In the genomic region with DNA sequence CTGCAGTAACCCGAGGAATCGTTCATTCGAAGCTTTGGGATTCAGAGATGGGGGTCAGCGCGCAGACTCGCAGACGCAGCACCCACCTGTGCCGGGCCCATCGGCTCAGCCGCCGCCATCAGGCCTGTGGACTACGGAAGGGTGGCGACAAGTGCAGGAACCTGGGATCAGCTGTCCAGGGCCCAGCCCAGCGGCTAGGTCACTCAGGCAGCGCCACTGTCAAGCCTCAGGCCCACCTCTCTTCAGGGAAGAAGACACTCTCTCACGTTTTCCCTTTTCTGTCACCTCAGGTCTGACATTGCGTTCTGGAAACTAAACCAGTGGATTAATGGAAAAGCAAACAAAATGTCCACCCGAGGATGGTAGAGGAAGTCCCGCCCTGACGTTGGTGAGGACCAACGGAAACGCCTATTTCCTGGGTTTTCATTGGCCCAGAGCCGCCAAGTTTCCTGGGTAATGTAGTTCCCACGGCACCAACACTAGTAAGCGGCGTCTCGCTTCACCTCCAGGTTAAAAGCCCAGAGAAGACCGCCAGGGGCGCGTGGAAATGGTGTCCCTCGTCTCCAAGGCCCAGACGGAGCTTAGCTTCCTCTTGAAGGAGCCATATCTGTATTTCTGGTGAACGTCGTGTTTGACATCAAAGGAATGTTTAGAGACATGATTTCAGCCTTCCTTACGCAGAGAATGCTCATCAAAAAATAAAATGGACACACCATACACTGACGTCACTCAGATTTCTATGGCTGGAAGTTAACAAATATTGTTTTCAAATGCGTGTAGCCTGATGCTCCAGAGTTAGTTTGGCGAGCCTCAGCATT, we compare ENCODE assay signal across 8 cellular contexts.
DNase-seq lines count a peak whose midpoint lies in the region; ATAC-seq and TF ChIP-seq lines count a peak whose summit lies in the region.

TSS of gene ZNF772 (minus strand) at position 376 of the 818 bp plus-strand sequence. CDS start at position 119, 257 bp downstream.

- ATAC-seq in GM19455 (IDR thresholded peaks at IDR 0.05; ENCODE audit: unreplicated experiment) = peak; percentile 77

- peak within 1 kb of the TSS; percentile 84 for H3K4me3 ChIP-seq in epithelial cell of esophagus (ENCODE audit: low read length)

- DNase-seq in COLO668 (lab: John Stamatoyannopoulos, UW; ENCODE audit: unreplicated experiment) (peak; percentile 92), HPDE6-E6E7 (ENCODE audit: extremely low spot score) (peak; percentile 96), NK-92 (lab: John Stamatoyannopoulos, UW; ENCODE audit: unreplicated experiment) (peak; percentile 62), activated T-cell treated with anti-CD3 and anti-CD28 coated beads for 1 hour (ENCODE audit: low read depth) (peak; percentile 76), epithelial cell of esophagus (ENCODE audit: low read depth) (peak; percentile 94), middle frontal gyrus (ENCODE audit: extremely low spot score, low spot score) (peak; percentile 93)
- DNase-seq in stimulated activated CD8-positive, alpha-beta memory T cell treated with anti-CD3 and anti-CD28 coated beads, Interleukin-2, amount 100 ng/mL, for 1 hour (ENCODE audit: low read depth in 2 of 2) = peak; percentile 72 to 76

- TF ChIP-seq CTCF in epithelial cell of esophagus (IDR thresholded peaks at IDR 0.05; ENCODE audit: insufficient read depth, low read depth, low read length, missing control alignments) = peak; percentile 51

Comparison
In these comparisons a context has a peak if more than half of its experiments do, and no peak if none do; other contexts are left out.
1. Peak in every context shown above with its lines: DNase-seq, ATAC-seq and H3K4me3 ChIP-seq.